11 cellular contexts compared by ENCODE assay signal in the genomic region with DNA sequence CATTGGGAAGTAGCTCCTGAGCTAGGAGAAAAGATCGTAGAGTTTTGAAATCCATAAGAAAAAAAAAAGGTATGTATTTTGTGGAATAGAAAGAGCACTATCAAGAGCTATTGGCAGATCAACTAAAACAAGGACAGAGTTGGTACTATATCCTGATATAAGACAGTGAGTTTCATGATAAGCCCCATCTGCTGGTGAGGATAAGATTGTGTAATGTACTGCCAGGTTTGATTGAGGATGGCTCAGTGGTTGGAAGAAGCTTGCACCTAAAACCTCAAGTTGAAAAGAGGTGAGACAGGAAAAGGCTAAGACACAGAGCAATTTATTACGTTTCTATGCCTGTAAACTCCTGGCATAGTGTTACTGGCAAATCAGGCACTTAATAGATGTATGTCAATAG.
A peak's percentile ranks its signal among the peaks of the same experiment; 100 is the strongest.
DNase-seq lines count a peak whose midpoint lies in the region; ATAC-seq and TF ChIP-seq lines count a peak whose summit lies in the region.
"Had no signal": no experiment of that assay in that cellular context is flagged by ENCODE, and none has a peak within 500 bp of the region (broad histone marks: within the 10 kb centered on the region; RNA-seq: fewer than 3 reads in every experiment).

No MANE protein-coding gene starts in this region.

- ATAC-seq in SK-N-SH treated with all-trans-retinoic acid at 6 μM for 48 hours: peak; percentile 66; the same call in 2 of the 3 replicates
- ATAC-seq in omental fat pad (ENCODE audit: low FRiP score): no peak
- ATAC-seq in HG02623 (IDR thresholded peaks at IDR 0.05; ENCODE audit: unreplicated experiment): no peak
- ATAC-seq: psoas muscle had no signal

- no peaks in the 10 kb centered on the region for H3K4me1 Mint-ChIP-seq in CD14-positive monocyte

- H3K4me3 ChIP-seq in hepatocyte (no peak overlapping the region), ascending aorta (no peak overlapping the region)
- H3K4me3 ChIP-seq: psoas muscle had no signal

- H3K4me1 ChIP-seq in hepatocyte (ENCODE audit: insufficient read depth) (no peaks in the 10 kb centered on the region), ascending aorta (no peaks in the 10 kb centered on the region)
- H3K4me1 ChIP-seq: psoas muscle had no signal

- TF ChIP-seq CTCF in LNCAP (IDR thresholded peaks at IDR 0.05): peak; percentile 52; the same call in 1 of the 2 replicates
- peak; percentile 13 for TF ChIP-seq CTCF in hepatocyte (IDR thresholded peaks at IDR 0.05; ENCODE audit: poor library complexity)
- TF ChIP-seq CTCF in ascending aorta (IDR thresholded peaks at IDR 0.05): no peak
- TF ChIP-seq CTCF in CD14-positive monocyte (IDR thresholded peaks at IDR 0.05): no peak
- no peak for TF ChIP-seq CTCF in omental fat pad (IDR thresholded peaks at IDR 0.05)

- H3K27me3 Mint-ChIP-seq in CD14-positive monocyte (ENCODE audit: low read depth in 3 of 3): no peaks in the 10 kb centered on the region

- DNase-seq in COR-L47 (lab: John Stamatoyannopoulos, UW): peak; percentile 26
- no peak for DNase-seq in hepatocyte (ENCODE audit: low spot score)
- DNase-seq in ascending aorta (ENCODE audit: low spot score in 2 of 2): no peak
- DNase-seq in CD14-positive monocyte (ENCODE audit: low spot score): no peak
- DNase-seq in omental fat pad (ENCODE audit: low spot score): no peak
- DNase-seq: activated CD8-positive, alpha-beta memory T cell treated with anti-CD3 and anti-CD28 coated beads for 24 hours; GDM1; psoas muscle had no signal

- no peak overlapping the region for H2AFZ ChIP-seq in hepatocyte

- no peak overlapping the region for H3K4me3 Mint-ChIP-seq in CD14-positive monocyte

- no peaks in the 10 kb centered on the region for H3K79me2 ChIP-seq in hepatocyte

- no peaks in the 10 kb centered on the region for H3K9me2 ChIP-seq in hepatocyte (replicated peaks; ENCODE audit: insufficient read depth)

- H3K36me3 ChIP-seq in hepatocyte (replicated peaks; ENCODE audit: insufficient read depth, low read depth) (no peaks in the 10 kb centered on the region), ascending aorta (no peaks in the 10 kb centered on the region)

- no peak overlapping the region for H3K27ac ChIP-seq in hepatocyte
- H3K27ac ChIP-seq in ascending aorta: no peak overlapping the region
- H3K27ac ChIP-seq: psoas muscle had no signal

- H4K20me1 ChIP-seq in hepatocyte (ENCODE audit: insufficient read depth, poor library complexity, severe bottlenecking): no peaks in the 10 kb centered on the region

- intact Hi-C loops in ascending aorta (cut with DNase I): no loop called here
- intact Hi-C loops in CD14-positive monocyte (cut with micrococcal nuclease): no loop called here

- H3K27me3 ChIP-seq in hepatocyte (no peaks in the 10 kb centered on the region), ascending aorta (no peaks in the 10 kb centered on the region)

- 74% methylated on average over 2 of the region's 2 CpGs for WGBS in hepatocyte (ENCODE audit: low lambda C conversion rate, missing lambda C conversion rate)

- H3K9me3 ChIP-seq in hepatocyte (ENCODE audit: low read depth): no peaks in the 10 kb centered on the region
- no peaks in the 10 kb centered on the region for H3K9me3 ChIP-seq in ascending aorta
- H3K9me3 ChIP-seq: psoas muscle had no signal

- no peaks in the 10 kb centered on the region for H3K9me3 Mint-ChIP-seq in CD14-positive monocyte

- H3K27ac Mint-ChIP-seq in CD14-positive monocyte: no peak overlapping the region

- no peak overlapping the region for H3K4me2 ChIP-seq in hepatocyte

- no peaks in the 10 kb centered on the region for H3K36me3 Mint-ChIP-seq in CD14-positive monocyte

TF ChIP-seq in SK-N-SH treated with all-trans-retinoic acid at 6 μM for 48 hours, 23 proteins besides CTCF, POLR2A, EP300 and RAD21:
- TF ChIP-seq ISL1 (CRISPR knock-in tag; IDR thresholded peaks at IDR 0.05) (no peak), TOX (CRISPR knock-in tag; IDR thresholded peaks at IDR 0.05; ENCODE audit: borderline replicate concordance) (no peak), SNAI2 (CRISPR knock-in tag; IDR thresholded peaks at IDR 0.05) (no peak), ZNF565 (CRISPR knock-in tag; conservative IDR thresholded peaks at IDR 0.05; ENCODE audit: low read depth) (no peak), ZC3H10 (CRISPR knock-in tag; IDR thresholded peaks at IDR 0.05) (no peak), BACH2 (CRISPR knock-in tag; IDR thresholded peaks at IDR 0.05; ENCODE audit: borderline replicate concordance) (no peak), ZFP3 (CRISPR knock-in tag; IDR thresholded peaks at IDR 0.05) (no peak), TCF4 (CRISPR knock-in tag; IDR thresholded peaks at IDR 0.05; ENCODE audit: borderline replicate concordance) (no peak), ARNTL (CRISPR knock-in tag; IDR thresholded peaks at IDR 0.05; ENCODE audit: borderline replicate concordance, low read depth) (no peak), PPARA (CRISPR knock-in tag; IDR thresholded peaks at IDR 0.05; ENCODE audit: borderline replicate concordance) (no peak), OSR1 (CRISPR knock-in tag; IDR thresholded peaks at IDR 0.05) (no peak), ZNF8 (CRISPR knock-in tag; IDR thresholded peaks at IDR 0.05) (no peak), ZNF70 (CRISPR knock-in tag; IDR thresholded peaks at IDR 0.05) (no peak), ZFP30 (CRISPR knock-in tag; IDR thresholded peaks at IDR 0.05) (no peak), ESRRG (CRISPR knock-in tag; IDR thresholded peaks at IDR 0.05) (no peak), RARB (CRISPR knock-in tag; IDR thresholded peaks at IDR 0.05) (no peak)
- TF ChIP-seq, protein P1, sequence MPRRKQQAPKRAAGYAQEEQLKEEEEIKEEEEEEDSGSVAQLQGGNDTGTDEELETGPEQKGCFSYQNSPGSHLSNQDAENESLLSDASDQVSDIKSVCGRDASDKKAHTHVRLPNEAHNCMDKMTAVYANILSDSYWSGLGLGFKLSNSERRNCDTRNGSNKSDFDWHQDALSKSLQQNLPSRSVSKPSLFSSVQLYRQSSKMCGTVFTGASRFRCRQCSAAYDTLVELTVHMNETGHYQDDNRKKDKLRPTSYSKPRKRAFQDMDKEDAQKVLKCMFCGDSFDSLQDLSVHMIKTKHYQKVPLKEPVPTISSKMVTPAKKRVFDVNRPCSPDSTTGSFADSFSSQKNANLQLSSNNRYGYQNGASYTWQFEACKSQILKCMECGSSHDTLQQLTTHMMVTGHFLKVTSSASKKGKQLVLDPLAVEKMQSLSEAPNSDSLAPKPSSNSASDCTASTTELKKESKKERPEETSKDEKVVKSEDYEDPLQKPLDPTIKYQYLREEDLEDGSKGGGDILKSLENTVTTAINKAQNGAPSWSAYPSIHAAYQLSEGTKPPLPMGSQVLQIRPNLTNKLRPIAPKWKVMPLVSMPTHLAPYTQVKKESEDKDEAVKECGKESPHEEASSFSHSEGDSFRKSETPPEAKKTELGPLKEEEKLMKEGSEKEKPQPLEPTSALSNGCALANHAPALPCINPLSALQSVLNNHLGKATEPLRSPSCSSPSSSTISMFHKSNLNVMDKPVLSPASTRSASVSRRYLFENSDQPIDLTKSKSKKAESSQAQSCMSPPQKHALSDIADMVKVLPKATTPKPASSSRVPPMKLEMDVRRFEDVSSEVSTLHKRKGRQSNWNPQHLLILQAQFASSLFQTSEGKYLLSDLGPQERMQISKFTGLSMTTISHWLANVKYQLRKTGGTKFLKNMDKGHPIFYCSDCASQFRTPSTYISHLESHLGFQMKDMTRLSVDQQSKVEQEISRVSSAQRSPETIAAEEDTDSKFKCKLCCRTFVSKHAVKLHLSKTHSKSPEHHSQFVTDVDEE (CRISPR knock-in tag; IDR thresholded peaks at IDR 0.05): no peak
- TF ChIP-seq, protein P2, sequence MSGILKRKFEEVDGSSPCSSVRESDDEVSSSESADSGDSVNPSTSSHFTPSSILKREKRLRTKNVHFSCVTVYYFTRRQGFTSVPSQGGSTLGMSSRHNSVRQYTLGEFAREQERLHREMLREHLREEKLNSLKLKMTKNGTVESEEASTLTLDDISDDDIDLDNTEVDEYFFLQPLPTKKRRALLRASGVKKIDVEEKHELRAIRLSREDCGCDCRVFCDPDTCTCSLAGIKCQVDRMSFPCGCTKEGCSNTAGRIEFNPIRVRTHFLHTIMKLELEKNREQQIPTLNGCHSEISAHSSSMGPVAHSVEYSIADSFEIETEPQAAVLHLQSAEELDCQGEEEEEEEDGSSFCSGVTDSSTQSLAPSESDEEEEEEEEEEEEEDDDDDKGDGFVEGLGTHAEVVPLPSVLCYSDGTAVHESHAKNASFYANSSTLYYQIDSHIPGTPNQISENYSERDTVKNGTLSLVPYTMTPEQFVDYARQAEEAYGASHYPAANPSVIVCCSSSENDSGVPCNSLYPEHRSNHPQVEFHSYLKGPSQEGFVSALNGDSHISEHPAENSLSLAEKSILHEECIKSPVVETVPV (CRISPR knock-in tag; IDR thresholded peaks at IDR 0.05): no peak
- TF ChIP-seq, protein P3, sequence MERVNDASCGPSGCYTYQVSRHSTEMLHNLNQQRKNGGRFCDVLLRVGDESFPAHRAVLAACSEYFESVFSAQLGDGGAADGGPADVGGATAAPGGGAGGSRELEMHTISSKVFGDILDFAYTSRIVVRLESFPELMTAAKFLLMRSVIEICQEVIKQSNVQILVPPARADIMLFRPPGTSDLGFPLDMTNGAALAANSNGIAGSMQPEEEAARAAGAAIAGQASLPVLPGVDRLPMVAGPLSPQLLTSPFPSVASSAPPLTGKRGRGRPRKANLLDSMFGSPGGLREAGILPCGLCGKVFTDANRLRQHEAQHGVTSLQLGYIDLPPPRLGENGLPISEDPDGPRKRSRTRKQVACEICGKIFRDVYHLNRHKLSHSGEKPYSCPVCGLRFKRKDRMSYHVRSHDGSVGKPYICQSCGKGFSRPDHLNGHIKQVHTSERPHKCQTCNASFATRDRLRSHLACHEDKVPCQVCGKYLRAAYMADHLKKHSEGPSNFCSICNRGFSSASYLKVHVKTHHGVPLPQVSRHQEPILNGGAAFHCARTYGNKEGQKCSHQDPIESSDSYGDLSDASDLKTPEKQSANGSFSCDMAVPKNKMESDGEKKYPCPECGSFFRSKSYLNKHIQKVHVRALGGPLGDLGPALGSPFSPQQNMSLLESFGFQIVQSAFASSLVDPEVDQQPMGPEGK (CRISPR knock-in tag; IDR thresholded peaks at IDR 0.05; ENCODE audit: borderline replicate concordance): no peak
- TF ChIP-seq, protein P4, sequence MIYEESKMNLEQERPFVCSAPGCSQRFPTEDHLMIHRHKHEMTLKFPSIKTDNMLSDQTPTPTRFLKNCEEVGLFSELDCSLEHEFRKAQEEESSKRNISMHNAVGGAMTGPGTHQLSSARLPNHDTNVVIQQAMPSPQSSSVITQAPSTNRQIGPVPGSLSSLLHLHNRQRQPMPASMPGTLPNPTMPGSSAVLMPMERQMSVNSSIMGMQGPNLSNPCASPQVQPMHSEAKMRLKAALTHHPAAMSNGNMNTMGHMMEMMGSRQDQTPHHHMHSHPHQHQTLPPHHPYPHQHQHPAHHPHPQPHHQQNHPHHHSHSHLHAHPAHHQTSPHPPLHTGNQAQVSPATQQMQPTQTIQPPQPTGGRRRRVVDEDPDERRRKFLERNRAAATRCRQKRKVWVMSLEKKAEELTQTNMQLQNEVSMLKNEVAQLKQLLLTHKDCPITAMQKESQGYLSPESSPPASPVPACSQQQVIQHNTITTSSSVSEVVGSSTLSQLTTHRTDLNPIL (CRISPR knock-in tag; IDR thresholded peaks at IDR 0.05; ENCODE audit: low read depth): no peak
TF ChIP-seq in SK-N-SH treated with all-trans-retinoic acid at 6 μM for 48 hours: peak in this region for 0.

Comparison
In these comparisons a context has a peak if more than half of its experiments do, and no peak if none do; other contexts are left out.
1. CTCF ChIP-seq: peak in LNCAP (single experiment) and hepatocyte (single experiment); none in ascending aorta (0 of 3), CD14-positive monocyte (single experiment) and omental fat pad (0 of 3).